12 cellular contexts compared by ENCODE assay signal in the genomic region with DNA sequence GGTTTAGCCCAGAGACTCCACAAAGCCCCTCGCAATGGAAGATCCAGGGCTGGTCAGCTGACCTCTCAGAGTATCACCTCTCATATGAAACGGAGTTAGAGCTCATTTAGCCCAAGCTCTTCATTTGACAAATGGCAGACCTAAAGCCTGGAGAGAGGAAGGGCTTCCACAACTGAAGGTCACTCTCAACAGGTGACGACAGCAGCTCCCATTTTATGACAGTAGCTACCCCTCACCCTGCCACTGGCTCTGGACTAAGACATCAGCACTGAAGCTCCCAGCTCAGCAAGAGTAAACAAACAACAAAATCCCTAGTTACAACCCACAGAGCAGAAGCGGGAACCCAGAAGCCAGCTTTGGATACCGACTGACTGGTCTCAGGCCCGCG.
"Had no signal": no experiment of that assay in that cellular context is flagged by ENCODE, and none has a peak within 500 bp of the region (broad histone marks: within the 10 kb centered on the region; RNA-seq: fewer than 3 reads in every experiment).

No MANE protein-coding gene starts in this region.

- H3K4me1 ChIP-seq: ascending aorta had no signal

- H3K9me3 Mint-ChIP-seq: activated CD4-positive, alpha-beta memory T cell treated with anti-CD3 and anti-CD28 coated beads for 36 hours; memory B cell had no signal

- H3K27ac Mint-ChIP-seq: activated CD4-positive, alpha-beta memory T cell treated with anti-CD3 and anti-CD28 coated beads for 36 hours; memory B cell had no signal

- H3K4me3 Mint-ChIP-seq: activated CD4-positive, alpha-beta memory T cell treated with anti-CD3 and anti-CD28 coated beads for 36 hours; memory B cell had no signal

- H3K27me3 Mint-ChIP-seq: activated CD4-positive, alpha-beta memory T cell treated with anti-CD3 and anti-CD28 coated beads for 36 hours; memory B cell had no signal

- H3K27me3 ChIP-seq: ascending aorta, cardiac muscle cell, esophagus squamous epithelium had no signal

- DNase-seq: activated CD4-positive, alpha-beta memory T cell treated with anti-CD3 and anti-CD28 coated beads for 36 hours; activated naive CD4-positive, alpha-beta T cell; esophagus squamous epithelium; foreskin melanocyte; head of caudate nucleus; right cardiac atrium; stimulated activated CD4-positive, alpha-beta T cell treated with anti-CD3 and anti-CD28 coated beads, Interleukin-2, amount 100 ng/mL, for 24 hours; stimulated activated naive CD8-positive, alpha-beta T cell treated with anti-CD3 and anti-CD28 coated beads, Interleukin-15, Interleukin-2, amounts not matched to agents 100 U/mL and 50 U/mL, for 24 hours had no signal

- H3K9me3 ChIP-seq: ascending aorta, esophagus squamous epithelium had no signal

- ATAC-seq: left lobe of liver; right cardiac atrium; stimulated activated naive CD8-positive, alpha-beta T cell treated with anti-CD3 and anti-CD28 coated beads, Interleukin-15, Interleukin-2, amounts not matched to agents 100 U/mL and 50 U/mL, for 24 hours had no signal

- H3K4me3 ChIP-seq: ascending aorta, cardiac muscle cell, esophagus squamous epithelium had no signal
